Comparison of ENCODE assay signal across 1 cellular context in genomic region chr1:59165353-59165752, GRCh38.
TF ChIP-seq lines count a peak whose summit lies in the region.

No MANE protein-coding gene starts in this region.

TF ChIP-seq in SK-N-SH treated with all-trans-retinoic acid at 6 μM for 48 hours, 23 proteins besides CTCF, POLR2A, EP300 and RAD21 (continued from another document):
- no peak for TF ChIP-seq BACH2 (CRISPR knock-in tag; IDR thresholded peaks at IDR 0.05; ENCODE audit: borderline replicate concordance)
- no peak for TF ChIP-seq ZNF565 (CRISPR knock-in tag; conservative IDR thresholded peaks at IDR 0.05; ENCODE audit: low read depth)
- no peak for TF ChIP-seq SNAI2 (CRISPR knock-in tag; IDR thresholded peaks at IDR 0.05)
- no peak for TF ChIP-seq POU6F1 (CRISPR knock-in tag; IDR thresholded peaks at IDR 0.05; ENCODE audit: borderline replicate concordance, low read depth)
- no peak for TF ChIP-seq OSR1 (CRISPR knock-in tag; IDR thresholded peaks at IDR 0.05)
- TF ChIP-seq CSRNP3 (CRISPR knock-in tag; IDR thresholded peaks at IDR 0.05), result no peak
- no peak for TF ChIP-seq TCF4 (CRISPR knock-in tag; IDR thresholded peaks at IDR 0.05; ENCODE audit: borderline replicate concordance)
- no peak for TF ChIP-seq ZNF70 (CRISPR knock-in tag; IDR thresholded peaks at IDR 0.05)
- TF ChIP-seq ISL1 (CRISPR knock-in tag; IDR thresholded peaks at IDR 0.05), result no peak
- TF ChIP-seq ESRRG (CRISPR knock-in tag; IDR thresholded peaks at IDR 0.05), result no peak
- TF ChIP-seq PPARA (CRISPR knock-in tag; IDR thresholded peaks at IDR 0.05; ENCODE audit: borderline replicate concordance), result no peak
